ENCODE assay signal across 8 cellular contexts in genomic region chr1:51877434-51878306, GRCh38. TPM values are rescaled to one million over a fixed set of nuclear protein-coding genes. Genes with fewer than 3 reads are reported as not detected.
DNase-seq lines count a peak whose midpoint lies in the region; ATAC-seq and TF ChIP-seq lines count a peak whose summit lies in the region.

No MANE protein-coding gene starts in this region.

- H3K4me3 ChIP-seq in gastroesophageal sphincter: peak overlapping the region; percentile 81 to 88

- peaks cover 4% of the 10 kb centered on the region for H3K27me3 ChIP-seq in gastroesophageal sphincter

- WGBS in gastroesophageal sphincter (ENCODE audit: low coverage in 1 of 2), 2 donors: 5 to 13% methylated on average over 15 to 16 of the region's 20 CpGs

- TF ChIP-seq POLR2A in gastroesophageal sphincter (IDR thresholded peaks at IDR 0.05): no peak

- H3K36me3 ChIP-seq in gastroesophageal sphincter: peaks cover 0 to 4% of the 10 kb centered on the region in 2 donors

- TF ChIP-seq EP300 in gastroesophageal sphincter (IDR thresholded peaks at IDR 0.05): no peak

- DNase-seq in SIG-M5 treated with dmso at 0.1 percent for 504 hours (lab: John Stamatoyannopoulos, UW; ENCODE audit: unreplicated experiment) (peak; percentile 21), SIG-M5 (lab: John Stamatoyannopoulos, UW) (no peak), renal cortical epithelial cell (ENCODE audit: low read depth) (peak; percentile 35), mesenteric fat pad (ENCODE audit: low spot score) (no peak)

- ATAC-seq in HG03066 (IDR thresholded peaks at IDR 0.05; ENCODE audit: low read depth, unreplicated experiment) (peak; percentile 8), gastroesophageal sphincter (no peak), HG02610 (IDR thresholded peaks at IDR 0.05; ENCODE audit: unreplicated experiment) (no peak)

- H3K27ac ChIP-seq in VCaP (peak overlapping the region; percentile 95), gastroesophageal sphincter (peak overlapping the region; percentile 93 to 98 (median 97))

- H3K4me1 ChIP-seq in gastroesophageal sphincter: peaks cover 0 to 43% (median 29%) of the 10 kb centered on the region in 3 donors

- no peaks in the 10 kb centered on the region for H3K9me3 ChIP-seq in gastroesophageal sphincter

- TF ChIP-seq CTCF in VCaP (conservative IDR thresholded peaks at IDR 0.05): no peak
- TF ChIP-seq CTCF in gastroesophageal sphincter (IDR thresholded peaks at IDR 0.05): no peak

RNA-seq across cellular contexts. Expression of gene NRDC, which starts 0.9 kb away (rescaled TPM):
- total RNA-seq in gastroesophageal sphincter (10 to 100 TPM; 61.1 to 78.1 (median 67.5) TPM), renal cortical epithelial cell (62.9 and 116 TPM in 2 replicates), mesenteric fat pad (129 TPM)

Comparison
In these comparisons a context has a peak if more than half of its experiments do, and no peak if none do; other contexts are left out.
1. DNase-seq: peak in SIG-M5 treated with dmso at 0.1 percent for 504 hours (single experiment) and renal cortical epithelial cell (single experiment); none in SIG-M5 (single experiment) and mesenteric fat pad (single experiment).